In genomic region chrX:72021975-72022374, GRCh38 we compare ENCODE assay signal across 1 cellular context.
TF ChIP-seq lines count a peak whose summit lies in the region.

No MANE protein-coding gene starts in this region.

TF ChIP-seq in GM12878, 131 proteins besides CTCF, POLR2A, EP300 and RAD21 (continued from another document):
- TF ChIP-seq CUX1 (IDR thresholded peaks at IDR 0.05; ENCODE audit: insufficient replicate concordance, low read depth, low read length) (no peak), CBX3 (IDR thresholded peaks at IDR 0.05; ENCODE audit: borderline replicate concordance, low read depth) (no peak), KDM1A (IDR thresholded peaks at IDR 0.05; ENCODE audit: borderline replicate concordance) (no peak), TCF3 (IDR thresholded peaks at IDR 0.05; ENCODE audit: borderline replicate concordance, insufficient read depth, low read depth, low read length) (no peak), FOS (IDR thresholded peaks at IDR 0.05; ENCODE audit: borderline replicate concordance, extremely low read depth, insufficient read length) (no peak), E2F4 (IDR thresholded peaks at IDR 0.05; ENCODE audit: low read depth, low read length) (no peak)
- TF ChIP-seq, protein P1, sequence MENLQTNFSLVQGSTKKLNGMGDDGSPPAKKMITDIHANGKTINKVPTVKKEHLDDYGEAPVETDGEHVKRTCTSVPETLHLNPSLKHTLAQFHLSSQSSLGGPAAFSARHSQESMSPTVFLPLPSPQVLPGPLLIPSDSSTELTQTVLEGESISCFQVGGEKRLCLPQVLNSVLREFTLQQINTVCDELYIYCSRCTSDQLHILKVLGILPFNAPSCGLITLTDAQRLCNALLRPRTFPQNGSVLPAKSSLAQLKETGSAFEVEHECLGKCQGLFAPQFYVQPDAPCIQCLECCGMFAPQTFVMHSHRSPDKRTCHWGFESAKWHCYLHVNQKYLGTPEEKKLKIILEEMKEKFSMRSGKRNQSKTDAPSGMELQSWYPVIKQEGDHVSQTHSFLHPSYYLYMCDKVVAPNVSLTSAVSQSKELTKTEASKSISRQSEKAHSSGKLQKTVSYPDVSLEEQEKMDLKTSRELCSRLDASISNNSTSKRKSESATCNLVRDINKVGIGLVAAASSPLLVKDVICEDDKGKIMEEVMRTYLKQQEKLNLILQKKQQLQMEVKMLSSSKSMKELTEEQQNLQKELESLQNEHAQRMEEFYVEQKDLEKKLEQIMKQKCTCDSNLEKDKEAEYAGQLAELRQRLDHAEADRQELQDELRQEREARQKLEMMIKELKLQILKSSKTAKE (IDR thresholded peaks at IDR 0.05; ENCODE audit: low read depth, poor library complexity, severe bottlenecking), result no peak
